Comparison of ENCODE assay signal across 28 cellular contexts in the genomic region with DNA sequence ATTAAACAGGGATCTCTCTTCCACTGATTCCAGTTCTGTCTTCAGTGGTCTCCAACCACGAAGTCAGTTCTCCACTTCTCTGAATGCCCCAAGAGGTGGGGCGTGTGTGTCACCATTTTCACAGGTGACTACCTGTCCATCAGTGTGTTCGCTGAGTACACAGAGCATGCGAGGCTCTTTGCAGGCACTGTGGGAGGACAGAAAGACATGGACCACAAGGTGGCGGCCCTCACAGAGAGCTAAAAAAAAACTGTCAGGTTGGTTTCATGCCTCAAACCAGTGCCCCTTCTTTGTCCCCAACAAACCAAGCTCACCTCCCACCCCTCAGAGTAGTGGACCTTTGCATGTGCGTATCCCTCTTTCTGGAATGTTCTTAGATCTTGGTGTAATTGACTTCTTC. TPM values are rescaled to one million over a fixed set of nuclear protein-coding genes. Genes with fewer than 3 reads are reported as not detected.
A peak's percentile ranks its signal among the peaks of the same experiment; 100 is the strongest.
DNase-seq lines count a peak whose midpoint lies in the region; ATAC-seq and TF ChIP-seq lines count a peak whose summit lies in the region.
"Had no signal": no experiment of that assay in that cellular context is flagged by ENCODE, and none has a peak within 500 bp of the region (broad histone marks: within the 10 kb centered on the region; RNA-seq: fewer than 3 reads in every experiment).

No MANE protein-coding gene starts in this region.

- ATAC-seq in WTC11 (peak; percentile 55), mucosa of descending colon (peak; percentile 17)
- ATAC-seq in activated T-helper 17 cell treated with anti-CD3 and anti-CD28 coated beads, Interleukin-2, amount 50 U/mL, for 72 hours (replicated peaks) = no peak
- ATAC-seq: activated CD4-positive, CD25-positive, alpha-beta regulatory T cell treated with anti-CD3 and anti-CD28 coated beads, Interleukin-2, amount 50 U/mL, for 24 hours; activated T-cell treated with anti-CD3 and anti-CD28 coated beads, Interleukin-2, amount 50 U/mL, for 4 hours had no signal

- POLR2A ChIA-PET in WTC11 (lab: Charles Lee) = no interaction called here

- peaks cover 4% of the 10 kb centered on the region; the same call in 1 of the 2 replicates for H3K4me1 Mint-ChIP-seq in WTC11
- no peaks in the 10 kb centered on the region for H3K4me1 Mint-ChIP-seq in activated T-helper 17 cell treated with anti-CD3 and anti-CD28 coated beads, Interleukin-2, amount 50 U/mL, for 72 hours
- H3K4me1 Mint-ChIP-seq: activated naive CD4-positive, alpha-beta T cell treated with anti-CD3 and anti-CD28 coated beads, Interleukin-2, amount 10 ng/mL, durations not matched to agents 7 days and 5 days had no signal

- TF ChIP-seq POLR2A in suprapubic skin (IDR thresholded peaks at IDR 0.05) = no peak

- CTCF ChIA-PET in WTC11 (lab: Charles Lee) = interaction anchor here (0.6 to 3.9 kb wide), 14 partner anchors 10 to 376 kb away, joined by 3 to 32 read pairs (median 5); partner anchors contain the start of genes DEXI, EMP2 and NUBP1

- peak; percentile 22 for DNase-seq in GM12865 (ENCODE audit: low read depth)
- DNase-seq in HT-29 (ENCODE audit: low spot score) = peak; percentile 24
- no peak for DNase-seq in WTC11 (ENCODE audit: low spot score)
- no peak for DNase-seq in mucosa of descending colon
- DNase-seq in suprapubic skin (ENCODE audit: low spot score in 2 of 2) = no peak
- DNase-seq in NCI-H2107 (lab: John Stamatoyannopoulos, UW) = no peak
- DNase-seq: activated CD8-positive, alpha-beta memory T cell treated with anti-CD3 and anti-CD28 coated beads for 24 hours; activated naive CD4-positive, alpha-beta T cell treated with anti-CD3 and anti-CD28 coated beads, Interleukin-2, amount 10 ng/mL, durations not matched to agents 7 days and 5 days; activated T-cell treated with anti-CD3 and anti-CD28 coated beads, Interleukin-2, amount 50 U/mL, for 4 hours; CD4-positive, alpha-beta T cell; foreskin melanocyte; GDM1; hypothalamus; islet precursor cell; KBM-7; NCI-H187; NCI-H2227 treated with DMSO at 0.1 percent for 48 hours; NCI-H774; SHP77; small intestine; stimulated activated CD4-positive, alpha-beta T cell treated with anti-CD3 and anti-CD28 coated beads, Interleukin-2, amount 100 ng/mL, for 48 hours; stimulated activated naive B cell treated with anti-CD40 and anti-IgM and Interleukin-4, amounts not matched to agents 10 μg/mL and 1 μg/mL and 100 μg/mL, for 72 hours; testis had no signal

- intact Hi-C loops in mucosa of descending colon (cut with DNase I, micrococcal nuclease) = no loop called here

- no peaks in the 10 kb centered on the region for H3K4me1 ChIP-seq in mucosa of descending colon (ENCODE audit: low read depth)
- H3K4me1 ChIP-seq in suprapubic skin = peaks cover 15% of the 10 kb centered on the region
- H3K4me1 ChIP-seq: HAP-1, prostate gland had no signal

- no peak overlapping the region for H3K27ac Mint-ChIP-seq in WTC11
- no peak overlapping the region for H3K27ac Mint-ChIP-seq in activated T-helper 17 cell treated with anti-CD3 and anti-CD28 coated beads, Interleukin-2, amount 50 U/mL, for 72 hours
- H3K27ac Mint-ChIP-seq: activated naive CD4-positive, alpha-beta T cell treated with anti-CD3 and anti-CD28 coated beads, Interleukin-2, amount 10 ng/mL, durations not matched to agents 7 days and 5 days; CD4-positive, alpha-beta T cell; stimulated activated naive B cell treated with anti-CD40 and anti-IgM and Interleukin-4, amounts not matched to agents 10 μg/mL and 1 μg/mL and 100 μg/mL, for 72 hours had no signal

- H3K9me3 ChIP-seq in mucosa of descending colon (no peaks in the 10 kb centered on the region), suprapubic skin (no peaks in the 10 kb centered on the region)
- H3K9me3 ChIP-seq: HAP-1, prostate gland, testis had no signal

- no peaks in the 10 kb centered on the region for H3K27me3 ChIP-seq in suprapubic skin
- H3K27me3 ChIP-seq: testis had no signal

- H3K27ac ChIP-seq in suprapubic skin = no peak overlapping the region
- H3K27ac ChIP-seq: prostate gland, testis had no signal

- WGBS in suprapubic skin = 90% methylated on average over 6 of the region's 6 CpGs

- no peak overlapping the region for H3K4me3 ChIP-seq in GM12865 (ENCODE audit: low read depth, low read length)
- H3K4me3 ChIP-seq in mucosa of descending colon = no peak overlapping the region
- no peak overlapping the region for H3K4me3 ChIP-seq in suprapubic skin
- H3K4me3 ChIP-seq: HAP-1, lung, prostate gland, testis had no signal

- peak; percentile 25 for TF ChIP-seq CTCF in GM12865 (IDR thresholded peaks at IDR 0.05; ENCODE audit: insufficient read depth, low read depth, low read length, missing control alignments)
- TF ChIP-seq CTCF in WTC11 (IDR thresholded peaks at IDR 0.05) = no peak
- TF ChIP-seq CTCF in mucosa of descending colon (IDR thresholded peaks at IDR 0.05) = no peak
- TF ChIP-seq CTCF in suprapubic skin (IDR thresholded peaks at IDR 0.05) = no peak

- peaks cover 26% of the 10 kb centered on the region for H3K36me3 Mint-ChIP-seq in WTC11
- no peaks in the 10 kb centered on the region for H3K36me3 Mint-ChIP-seq in activated T-helper 17 cell treated with anti-CD3 and anti-CD28 coated beads, Interleukin-2, amount 50 U/mL, for 72 hours (ENCODE audit: low read depth)
- H3K36me3 Mint-ChIP-seq: activated naive CD4-positive, alpha-beta T cell treated with anti-CD3 and anti-CD28 coated beads, Interleukin-2, amount 10 ng/mL, durations not matched to agents 7 days and 5 days; stimulated activated naive B cell treated with anti-CD40 and anti-IgM and Interleukin-4, amounts not matched to agents 10 μg/mL and 1 μg/mL and 100 μg/mL, for 72 hours had no signal

- no peak for TF ChIP-seq EP300 in suprapubic skin (IDR thresholded peaks at IDR 0.05)

- H3K4me3 Mint-ChIP-seq in WTC11 = no peak overlapping the region
- no peak overlapping the region for H3K4me3 Mint-ChIP-seq in activated T-helper 17 cell treated with anti-CD3 and anti-CD28 coated beads, Interleukin-2, amount 50 U/mL, for 72 hours
- H3K4me3 Mint-ChIP-seq: activated naive CD4-positive, alpha-beta T cell treated with anti-CD3 and anti-CD28 coated beads, Interleukin-2, amount 10 ng/mL, durations not matched to agents 7 days and 5 days; activated T-cell treated with anti-CD3 and anti-CD28 coated beads, Interleukin-2, amount 50 U/mL, for 4 hours; CD4-positive, alpha-beta T cell; stimulated activated naive B cell treated with anti-CD40 and anti-IgM and Interleukin-4, amounts not matched to agents 10 μg/mL and 1 μg/mL and 100 μg/mL, for 72 hours had no signal

- H3K36me3 ChIP-seq in mucosa of descending colon (ENCODE audit: low read depth) (no peaks in the 10 kb centered on the region), suprapubic skin (peaks cover 6% of the 10 kb centered on the region)
- H3K36me3 ChIP-seq: HAP-1, prostate gland had no signal

- no peaks in the 10 kb centered on the region; the same call in 1 of the 2 replicates for H3K27me3 Mint-ChIP-seq in WTC11 (ENCODE audit: low read depth)
- peaks cover 26% of the 10 kb centered on the region for H3K27me3 Mint-ChIP-seq in activated T-helper 17 cell treated with anti-CD3 and anti-CD28 coated beads, Interleukin-2, amount 50 U/mL, for 72 hours

- peaks cover 33% of the 10 kb centered on the region for H3K9me3 Mint-ChIP-seq in WTC11
- H3K9me3 Mint-ChIP-seq in activated T-helper 17 cell treated with anti-CD3 and anti-CD28 coated beads, Interleukin-2, amount 50 U/mL, for 72 hours = peaks cover 8% of the 10 kb centered on the region
- H3K9me3 Mint-ChIP-seq: activated naive CD4-positive, alpha-beta T cell treated with anti-CD3 and anti-CD28 coated beads, Interleukin-2, amount 10 ng/mL, durations not matched to agents 7 days and 5 days had no signal

TF ChIP-seq in WTC11, 78 proteins besides CTCF, POLR2A, EP300 and RAD21 (continues in another document):
- no peak for TF ChIP-seq ZNF512 (CRISPR knock-in tag; IDR thresholded peaks at IDR 0.05; ENCODE audit: borderline replicate concordance)
- TF ChIP-seq NFYB (CRISPR knock-in tag; conservative IDR thresholded peaks at IDR 0.05; ENCODE audit: low read depth) = no peak
- TF ChIP-seq, protein P1, sequence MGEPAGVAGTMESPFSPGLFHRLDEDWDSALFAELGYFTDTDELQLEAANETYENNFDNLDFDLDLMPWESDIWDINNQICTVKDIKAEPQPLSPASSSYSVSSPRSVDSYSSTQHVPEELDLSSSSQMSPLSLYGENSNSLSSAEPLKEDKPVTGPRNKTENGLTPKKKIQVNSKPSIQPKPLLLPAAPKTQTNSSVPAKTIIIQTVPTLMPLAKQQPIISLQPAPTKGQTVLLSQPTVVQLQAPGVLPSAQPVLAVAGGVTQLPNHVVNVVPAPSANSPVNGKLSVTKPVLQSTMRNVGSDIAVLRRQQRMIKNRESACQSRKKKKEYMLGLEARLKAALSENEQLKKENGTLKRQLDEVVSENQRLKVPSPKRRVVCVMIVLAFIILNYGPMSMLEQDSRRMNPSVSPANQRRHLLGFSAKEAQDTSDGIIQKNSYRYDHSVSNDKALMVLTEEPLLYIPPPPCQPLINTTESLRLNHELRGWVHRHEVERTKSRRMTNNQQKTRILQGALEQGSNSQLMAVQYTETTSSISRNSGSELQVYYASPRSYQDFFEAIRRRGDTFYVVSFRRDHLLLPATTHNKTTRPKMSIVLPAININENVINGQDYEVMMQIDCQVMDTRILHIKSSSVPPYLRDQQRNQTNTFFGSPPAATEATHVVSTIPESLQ (CRISPR knock-in tag; IDR thresholded peaks at IDR 0.05) = no peak
- TF ChIP-seq MLX (CRISPR knock-in tag; IDR thresholded peaks at IDR 0.05) = no peak

RNA-seq across cellular contexts. Expression of gene EMP2, which starts 13.8 kb away (rescaled TPM):
- 38.0 and 41.7 TPM in 2 replicates for total RNA-seq in HT-29 (2014; rRNA removed; shearing (Covaris generic))
- total RNA-seq in WTC11 (2021) = 15.2 to 16.7 TPM (median 16.4 TPM) in 3 replicates
- 10 to 100 TPM; 73.0 to 92.9 (median 84.3) TPM for total RNA-seq in mucosa of descending colon
- under 1 TPM; 0.15 to 0.16 TPM for total RNA-seq in activated T-helper 17 cell treated with anti-CD3 and anti-CD28 coated beads, Interleukin-2, amount 50 U/mL, for 72 hours
- total RNA-seq in suprapubic skin = 100 to 1,000 TPM in 3 of 4 donors, 10 to 100 TPM in 1; 91.6 to 187 (median 139) TPM
- total RNA-seq: CD4-positive, alpha-beta T cell had no signal

Comparison
In these comparisons a context has a peak if more than half of its experiments do, and no peak if none do; other contexts are left out.
1. DNase-seq: peak in GM12865 (single experiment) and HT-29 (single experiment); none in WTC11 (single experiment), mucosa of descending colon (0 of 3), suprapubic skin (0 of 2) and NCI-H2107 (single experiment).
2. RNA of gene EMP2, which starts 13.8 kb away (total RNA-seq): 91.6 to 187 TPM in suprapubic skin, 73.0 to 92.9 TPM in mucosa of descending colon, 38.0 to 41.7 TPM in HT-29 and 15.2 to 16.7 TPM in WTC11; 0.15 to 0.16 TPM in activated T-helper 17 cell treated with anti-CD3 and anti-CD28 coated beads, Interleukin-2, amount 50 U/mL, for 72 hours; every median in the first group is over 10 times any median in the second.